13 cellular contexts compared by ENCODE assay signal in genomic region chr3:124707667-124708066, GRCh38. TPM values are rescaled to one million over a fixed set of nuclear protein-coding genes. Genes with fewer than 3 reads are reported as not detected.
DNase-seq lines count a peak whose midpoint lies in the region; ATAC-seq and TF ChIP-seq lines count a peak whose summit lies in the region.
"Had no signal": no experiment of that assay in that cellular context is flagged by ENCODE, and none has a peak within 500 bp of the region (broad histone marks: within the 10 kb centered on the region; RNA-seq: fewer than 3 reads in every experiment).

No MANE protein-coding gene starts in this region.

- peaks cover 15% of the 10 kb centered on the region for H3K4me1 Mint-ChIP-seq in GM23338
- H3K4me1 Mint-ChIP-seq in osteocyte (ENCODE audit: unreplicated experiment): peaks cover 18% of the 10 kb centered on the region
- no peaks in the 10 kb centered on the region for H3K4me1 Mint-ChIP-seq in activated naive CD8-positive, alpha-beta T cell treated with anti-CD3 and anti-CD28 coated beads for 36 hours
- no peaks in the 10 kb centered on the region for H3K4me1 Mint-ChIP-seq in naive thymus-derived CD8-positive, alpha-beta T cell
- H3K4me1 Mint-ChIP-seq: T-cell had no signal

- ATAC-seq in GM23338: peak; percentile 77
- no peak for ATAC-seq in naive thymus-derived CD8-positive, alpha-beta T cell
- ATAC-seq: T-cell had no signal

- H3K36me3 Mint-ChIP-seq in GM23338 (ENCODE audit: low read depth): peaks cover 9% of the 10 kb centered on the region; the same call in 2 of the 3 replicates
- H3K36me3 Mint-ChIP-seq in osteocyte (ENCODE audit: unreplicated experiment): peaks cover 6% of the 10 kb centered on the region
- H3K36me3 Mint-ChIP-seq in activated naive CD8-positive, alpha-beta T cell treated with anti-CD3 and anti-CD28 coated beads for 36 hours: no peaks in the 10 kb centered on the region
- H3K36me3 Mint-ChIP-seq in naive thymus-derived CD8-positive, alpha-beta T cell: peaks cover 0 to 18% (median 4%) of the 10 kb centered on the region in 3 donors
- H3K36me3 Mint-ChIP-seq: activated naive CD8-positive, alpha-beta T cell had no signal

- no peaks in the 10 kb centered on the region for H3K9me3 ChIP-seq in spleen

- H3K4me3 Mint-ChIP-seq in GM23338 (no peak overlapping the region), osteocyte (ENCODE audit: unreplicated experiment) (no peak overlapping the region)
- no peak overlapping the region for H3K4me3 Mint-ChIP-seq in activated naive CD8-positive, alpha-beta T cell treated with anti-CD3 and anti-CD28 coated beads for 36 hours
- H3K4me3 Mint-ChIP-seq in naive thymus-derived CD8-positive, alpha-beta T cell: no peak overlapping the region
- H3K4me3 Mint-ChIP-seq: activated naive CD8-positive, alpha-beta T cell; T-cell had no signal

- H3K4me3 ChIP-seq in GM23338 (peak overlapping the region; percentile 26), fibroblast of villous mesenchyme (ENCODE audit: low read depth, low read length) (no peak overlapping the region), spleen (no peak overlapping the region)

- H2AFZ ChIP-seq in GM23338: no peak overlapping the region

- 0 out of 2 replicates have a peak, but pooled peaks cover 3% of the 10 kb centered on the region for H3K9me2 ChIP-seq in GM23338 (ENCODE audit: insufficient read depth)

- no peaks in the 10 kb centered on the region for H4K20me1 ChIP-seq in GM23338 (replicated peaks; ENCODE audit: insufficient read depth)

- no peaks in the 10 kb centered on the region for H3K79me2 ChIP-seq in GM23338 (replicated peaks; ENCODE audit: insufficient read depth)

- no peak for TF ChIP-seq POLR2A in spleen (IDR thresholded peaks at IDR 0.05)

- POLR2A ChIA-PET in naive thymus-derived CD8-positive, alpha-beta T cell (lab: Charles Lee): no interaction called here

- H3K27ac ChIP-seq in GM23338 (ENCODE audit: low read depth) (no peak overlapping the region), spleen (no peak overlapping the region)

- no peak for TF ChIP-seq CTCF in GM23338 (conservative IDR thresholded peaks at IDR 0.05; ENCODE audit: low read depth in 2 of 2)
- no peak for TF ChIP-seq CTCF in fibroblast of villous mesenchyme (IDR thresholded peaks at IDR 0.05; ENCODE audit: insufficient read depth, low read depth, low read length)
- no peak for TF ChIP-seq CTCF in osteocyte (IDR thresholded peaks at IDR 0.05)
- TF ChIP-seq CTCF in spleen (IDR thresholded peaks at IDR 0.05 in 8 of 11, conservative IDR thresholded peaks at IDR 0.05 in 3 of 11): no peak

- H3K4me1 ChIP-seq in GM23338 (ENCODE audit: insufficient read depth) (peaks cover 8% of the 10 kb centered on the region), spleen (no peaks in the 10 kb centered on the region)

- peak overlapping the region; percentile 17; the same call in 1 of the 2 replicates for H3K4me2 ChIP-seq in GM23338

- H3K27ac Mint-ChIP-seq in GM23338 (peak overlapping the region; percentile 59; the same call in 1 of the 2 replicates), osteocyte (ENCODE audit: unreplicated experiment) (peak overlapping the region; percentile 62)
- no peak overlapping the region for H3K27ac Mint-ChIP-seq in activated naive CD8-positive, alpha-beta T cell treated with anti-CD3 and anti-CD28 coated beads for 36 hours
- no peak overlapping the region for H3K27ac Mint-ChIP-seq in naive thymus-derived CD8-positive, alpha-beta T cell
- H3K27ac Mint-ChIP-seq: activated naive CD8-positive, alpha-beta T cell; T-cell had no signal

- peaks cover 11% of the 10 kb centered on the region; the same call in 1 of the 3 replicates for H3K9me3 Mint-ChIP-seq in GM23338
- H3K9me3 Mint-ChIP-seq in osteocyte (ENCODE audit: unreplicated experiment): peaks cover 5% of the 10 kb centered on the region
- no peaks in the 10 kb centered on the region for H3K9me3 Mint-ChIP-seq in activated naive CD8-positive, alpha-beta T cell treated with anti-CD3 and anti-CD28 coated beads for 36 hours
- H3K9me3 Mint-ChIP-seq in naive thymus-derived CD8-positive, alpha-beta T cell: peaks cover 0 to 16% (median 0%) of the 10 kb centered on the region in 9 donors

- H3K27me3 ChIP-seq in GM23338 (ENCODE audit: insufficient read depth) (no peaks in the 10 kb centered on the region), spleen (replicated peaks in 1 of 7) (peaks cover 0 to 34% (median 0%) of the 10 kb centered on the region in 7 donors)

- intact Hi-C loops in spleen (cut with DNase I; ENCODE audit: low total_unique reads): no loop called here

- DNase-seq in GM23338 (ENCODE audit: low spot score) (peak; percentile 66), T1000 (lab: John Stamatoyannopoulos, UW) (peak; percentile 27), fibroblast of villous mesenchyme (ENCODE audit: low read depth) (peak; percentile 73), osteocyte (ENCODE audit: extremely low spot score, unreplicated experiment) (no peak), pons (ENCODE audit: low spot score) (no peak), spleen (no peak)
- DNase-seq in activated naive CD8-positive, alpha-beta T cell treated with anti-CD3 and anti-CD28 coated beads for 36 hours: no peak
- no peak for DNase-seq in naive thymus-derived CD8-positive, alpha-beta T cell
- DNase-seq: NCI-H1417 treated with DMSO at 0.1 percent for 48 hours; stimulated activated CD4-positive, alpha-beta T cell treated with anti-CD3 and anti-CD28 coated beads, Interleukin-2, amount 100 ng/mL, for 24 hours; stimulated activated naive CD4-positive, alpha-beta T cell; T-cell had no signal

- H3K27me3 Mint-ChIP-seq in GM23338 (ENCODE audit: insufficient read depth, low read depth, poor library complexity) (peaks cover 7% of the 10 kb centered on the region), osteocyte (ENCODE audit: unreplicated experiment) (no peaks in the 10 kb centered on the region)
- H3K27me3 Mint-ChIP-seq in activated naive CD8-positive, alpha-beta T cell treated with anti-CD3 and anti-CD28 coated beads for 36 hours: peaks cover 45% of the 10 kb centered on the region
- peaks cover 12 to 63% (median 42%) of the 10 kb centered on the region in 5 donors for H3K27me3 Mint-ChIP-seq in naive thymus-derived CD8-positive, alpha-beta T cell

- 52 to 60% (median 56%) methylated on average over 1 of the region's 1 CpG for WGBS in spleen, 5 donors

- no peaks in the 10 kb centered on the region for H3K36me3 ChIP-seq in GM23338 (ENCODE audit: insufficient read depth)
- no peaks in the 10 kb centered on the region for H3K36me3 ChIP-seq in spleen

- H3F3A ChIP-seq in GM23338 (replicated peaks; ENCODE audit: low read depth): no peaks in the 10 kb centered on the region

TF ChIP-seq in GM23338, 12 proteins besides CTCF, POLR2A, EP300 and RAD21 (continues in another document):
- TF ChIP-seq, protein P1, sequence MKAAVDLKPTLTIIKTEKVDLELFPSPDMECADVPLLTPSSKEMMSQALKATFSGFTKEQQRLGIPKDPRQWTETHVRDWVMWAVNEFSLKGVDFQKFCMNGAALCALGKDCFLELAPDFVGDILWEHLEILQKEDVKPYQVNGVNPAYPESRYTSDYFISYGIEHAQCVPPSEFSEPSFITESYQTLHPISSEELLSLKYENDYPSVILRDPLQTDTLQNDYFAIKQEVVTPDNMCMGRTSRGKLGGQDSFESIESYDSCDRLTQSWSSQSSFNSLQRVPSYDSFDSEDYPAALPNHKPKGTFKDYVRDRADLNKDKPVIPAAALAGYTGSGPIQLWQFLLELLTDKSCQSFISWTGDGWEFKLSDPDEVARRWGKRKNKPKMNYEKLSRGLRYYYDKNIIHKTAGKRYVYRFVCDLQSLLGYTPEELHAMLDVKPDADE (IDR thresholded peaks at IDR 0.05): no peak
- TF ChIP-seq POLR2AphosphoS5 (IDR thresholded peaks at IDR 0.05; ENCODE audit: low read depth) (no peak), EZH2 (IDR thresholded peaks at IDR 0.05; ENCODE audit: low read depth, unreplicated experiment) (no peak), EZH2phosphoT487 (IDR thresholded peaks at IDR 0.05; ENCODE audit: unreplicated experiment) (no peak), NANOG (IDR thresholded peaks at IDR 0.05; ENCODE audit: borderline replicate concordance) (no peak), STAT1 (IDR thresholded peaks at IDR 0.05; ENCODE audit: unreplicated experiment) (no peak)

RNA-seq across cellular contexts. Expression of gene UMPS, which starts 22.6 kb away (rescaled TPM):
- 48.8 and 50.9 TPM in 2 replicates for total RNA-seq in GM23338 (2014; rRNA removed; shearing (Covaris generic))
- polyA plus RNA-seq in GM23338 (2016; fragmentation: Nextera tagmentation; extraction: Ambion mirVana) (40.2 and 44.1 TPM in 2 replicates), spleen (10 to 100 TPM; 11.2 to 39.8 (median 17.6) TPM)
- total RNA-seq in fibroblast of villous mesenchyme (17.4 and 31.1 TPM in 2 replicates), osteocyte (23.5 and 32.1 TPM in 2 replicates), spleen (10 to 100 TPM; 21.9 to 41.8 (median 26.7) TPM)
- total RNA-seq in activated naive CD8-positive, alpha-beta T cell treated with anti-CD3 and anti-CD28 coated beads for 36 hours: 10 to 100 TPM; 88.6 to 94.0 TPM
- 10 to 100 TPM; 26.8 to 27.4 TPM for total RNA-seq in naive thymus-derived CD8-positive, alpha-beta T cell
- polyA plus RNA-seq in naive thymus-derived CD8-positive, alpha-beta T cell: 10 to 100 TPM; 19.6 to 31.5 (median 21.4) TPM

Comparison
In these comparisons a context has a peak if more than half of its experiments do, and no peak if none do; other contexts are left out.
1. DNase-seq: peak in GM23338 (single experiment), T1000 (single experiment) and fibroblast of villous mesenchyme (single experiment); none in osteocyte (single experiment), activated naive CD8-positive, alpha-beta T cell treated with anti-CD3 and anti-CD28 coated beads for 36 hours (single experiment), pons (single experiment), naive thymus-derived CD8-positive, alpha-beta T cell (0 of 10) and spleen (single experiment).
2. H3K27ac Mint-ChIP-seq: peak in GM23338 (single experiment) and osteocyte (single experiment); none in activated naive CD8-positive, alpha-beta T cell treated with anti-CD3 and anti-CD28 coated beads for 36 hours (single experiment) and naive thymus-derived CD8-positive, alpha-beta T cell (0 of 10).